ENCODE assay signal across 8 cellular contexts in the genomic region with DNA sequence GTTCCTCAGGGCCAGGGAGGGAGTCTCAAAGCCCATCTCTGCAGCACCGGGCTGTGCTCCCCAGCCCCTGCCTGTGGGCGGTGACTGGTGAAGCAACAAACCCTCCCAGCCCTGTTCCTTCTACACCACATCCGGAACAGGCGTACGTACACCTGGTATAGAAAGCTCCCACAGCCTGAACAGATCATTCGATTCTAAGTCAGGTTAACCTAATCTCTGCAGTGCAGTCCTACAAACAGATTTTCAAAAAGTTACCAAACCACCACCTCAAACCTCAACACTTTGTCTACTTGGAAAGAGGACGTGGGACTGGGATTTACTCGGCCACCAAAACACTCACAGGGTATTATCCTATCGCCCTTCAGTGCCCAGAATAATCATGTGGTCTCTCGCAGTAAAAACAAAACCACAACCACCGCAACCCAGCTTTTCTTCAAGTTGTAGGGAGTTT.
DNase-seq lines count a peak whose midpoint lies in the region; ATAC-seq and FAIRE-seq lines count a peak whose summit lies in the region.

No MANE protein-coding gene starts in this region.

- FAIRE-seq in GM18507 (lab: Jason Lieb, UNC): peak; percentile 79

- peak; percentile 80 for ATAC-seq in HG02943 (IDR thresholded peaks at IDR 0.05; ENCODE audit: low read depth, unreplicated experiment)
- ATAC-seq in HG02571 (IDR thresholded peaks at IDR 0.05; ENCODE audit: unreplicated experiment): no peak

- DNase-seq in GM18507 (ENCODE audit: extremely low spot score, insufficient read length, low read depth) (peak; percentile 46), T-helper 22 cell (ENCODE audit: low read depth) (peak; percentile 58), HT-29 (ENCODE audit: low spot score) (no peak), NCI-H2171 treated with DMSO at 0.1 percent for 48 hours (lab: John Stamatoyannopoulos, UW) (no peak)
- DNase-seq in effector CD4-positive, alpha-beta T cell: peak; percentile 57
- peak; percentile 31 for DNase-seq in stimulated activated CD8-positive, alpha-beta memory T cell treated with anti-CD3 and anti-CD28 coated beads, Interleukin-12 subunit alpha, Interleukin-12 subunit beta, amount 100 ng/mL, for 1 hour (ENCODE audit: low read depth)

Comparison
In these comparisons a context has a peak if more than half of its experiments do, and no peak if none do; other contexts are left out.
1. DNase-seq: peak in GM18507 (single experiment), T-helper 22 cell (single experiment), effector CD4-positive, alpha-beta T cell (single experiment) and stimulated activated CD8-positive, alpha-beta memory T cell treated with anti-CD3 and anti-CD28 coated beads, Interleukin-12 subunit alpha, Interleukin-12 subunit beta, amount 100 ng/mL, for 1 hour (single experiment); none in HT-29 (single experiment) and NCI-H2171 treated with DMSO at 0.1 percent for 48 hours (single experiment).